In genomic region chr9:84838879-84839278, GRCh38 we compare ENCODE assay signal across 23 cellular contexts.
"Had no signal": no experiment of that assay in that cellular context is flagged by ENCODE, and none has a peak within 500 bp of the region (broad histone marks: within the 10 kb centered on the region; RNA-seq: fewer than 3 reads in every experiment).

No MANE protein-coding gene starts in this region.

- ATAC-seq: activated CD8-positive, alpha-beta T cell treated with anti-CD3 and anti-CD28 coated beads, Interleukin-2, amount 10 ng/mL, durations not matched to agents 7 days and 5 days; PC-3; T-helper 17 cell had no signal

- H3K27me3 ChIP-seq: adrenal gland had no signal

- H3K27ac ChIP-seq: adrenal gland had no signal

- DNase-seq: activated CD4-positive, alpha-beta T cell treated with anti-CD3 and anti-CD28 coated beads for 48 hours; activated CD4-positive, alpha-beta T cell treated with anti-CD3 and anti-CD28 coated beads, Interleukin-2, amount 50 U/mL, for 4 hours; activated CD4-positive, CD25-positive, alpha-beta regulatory T cell treated with anti-CD3 and anti-CD28 coated beads, Interleukin-2, amount 50 U/mL, for 72 hours; activated CD8-positive, alpha-beta memory T cell treated with anti-CD3 and anti-CD28 coated beads, Interleukin-2, amount 50 U/mL, for 48 hours; activated CD8-positive, alpha-beta T cell treated with anti-CD3 and anti-CD28 coated beads, Interleukin-2, amount 10 ng/mL, durations not matched to agents 7 days and 5 days; activated naive CD4-positive, alpha-beta T cell treated with anti-CD3 and anti-CD28 coated beads, Interleukin-2, amount 50 U/mL, for 16 hours; activated naive CD8-positive, alpha-beta T cell treated with anti-CD3 and anti-CD28 coated beads, Interleukin-2, amount 10 ng/mL, durations not matched to agents 7 days and 5 days; activated T-cell treated with anti-CD3 and anti-CD28 coated beads, Interleukin-2, amount 50 U/mL, for 1 hour; adrenal gland; KG1; NCI-H1092; NCI-H1694; NCI-H2029; NCI-H2107; NCI-H2171 treated with DMSO at 0.1 percent for 48 hours; NCI-H226; NCI-H526 treated with DMSO at 0.1 percent for 48 hours; NK-92 treated with Interleukin-12 subunit alpha and Interleukin-12 subunit beta, amount 100 ng/mL, for 24 hours; PC-3; SHP77 treated with DMSO at 0.1 percent for 48 hours; T-helper 17 cell; T-helper 9 cell had no signal

- H3K4me3 ChIP-seq: adrenal gland had no signal

- H3K36me3 ChIP-seq: adrenal gland had no signal

- H3K9me3 ChIP-seq: adrenal gland had no signal

- FAIRE-seq: bronchial epithelial cell had no signal

- H3K4me1 ChIP-seq: adrenal gland had no signal
